6 cellular contexts compared by ENCODE assay signal in genomic region chr19:18278521-18279265, GRCh38. TPM values are rescaled to one million over a fixed set of nuclear protein-coding genes. Genes with fewer than 3 reads are reported as not detected.
A peak's percentile ranks its signal among the peaks of the same experiment; 100 is the strongest.
DNase-seq lines count a peak whose midpoint lies in the region; ATAC-seq lines count a peak whose summit lies in the region.

No MANE protein-coding gene starts in this region.

- WGBS in mesodermal cell (ENCODE audit: insufficient coverage in 2 of 2), 2 experiments = 86 to 95% methylated on average over 9 of the region's 10 CpGs

- H3K27ac Mint-ChIP-seq in activated naive CD8-positive, alpha-beta T cell treated with anti-CD3 and anti-CD28 coated beads for 36 hours = peak overlapping the region; percentile 97

- peaks cover 47% of the 10 kb centered on the region for H3K36me3 ChIP-seq in mesodermal cell (ENCODE audit: control insufficient read depth, insufficient read depth, low read length)

- in situ Hi-C loops in KBM-7 (cut with MboI; ENCODE audit: low pct_unique_long_range_greater_than_20kb, low sequenced_read_pairs) = no loop called here

- ATAC-seq in HG02970 (IDR thresholded peaks at IDR 0.05; ENCODE audit: low FRiP score, unreplicated experiment) (no peak), HG03439 (IDR thresholded peaks at IDR 0.05; ENCODE audit: unreplicated experiment) (no peak)

- peak overlapping the region; percentile 97 for H3K4me3 ChIP-seq in mesodermal cell (ENCODE audit: extremely low read depth, insufficient read depth, low read length, poor library complexity, severe bottlenecking)

- peak overlapping the region; percentile 96 for H3K27ac ChIP-seq in mesodermal cell (ENCODE audit: low read depth, low read length, severe bottlenecking)

- H3K4me3 Mint-ChIP-seq in activated naive CD8-positive, alpha-beta T cell treated with anti-CD3 and anti-CD28 coated beads for 36 hours = peak overlapping the region; percentile 98

- no peaks in the 10 kb centered on the region for H3K9me3 ChIP-seq in mesodermal cell (ENCODE audit: control insufficient read depth, low read length)

- H3K4me1 ChIP-seq in mesodermal cell (ENCODE audit: control insufficient read depth, insufficient read depth, low read length, poor library complexity, severe bottlenecking) = peaks cover 23% of the 10 kb centered on the region

- H3K9me3 Mint-ChIP-seq in activated naive CD8-positive, alpha-beta T cell treated with anti-CD3 and anti-CD28 coated beads for 36 hours = no peaks in the 10 kb centered on the region

- H3K36me3 Mint-ChIP-seq in activated naive CD8-positive, alpha-beta T cell treated with anti-CD3 and anti-CD28 coated beads for 36 hours = peaks cover 35% of the 10 kb centered on the region

- H3K4me1 Mint-ChIP-seq in activated naive CD8-positive, alpha-beta T cell treated with anti-CD3 and anti-CD28 coated beads for 36 hours = peaks cover 49% of the 10 kb centered on the region

- H3K27me3 Mint-ChIP-seq in activated naive CD8-positive, alpha-beta T cell treated with anti-CD3 and anti-CD28 coated beads for 36 hours = peaks cover 9% of the 10 kb centered on the region

- DNase-seq in KBM-7 (peak; percentile 49), NCI-H1930 (lab: John Stamatoyannopoulos, UW) (no peak)
- DNase-seq in activated naive CD8-positive, alpha-beta T cell treated with anti-CD3 and anti-CD28 coated beads for 36 hours = peak; percentile 61

RNA-seq across cellular contexts. Expression of gene JUND, which starts 2.7 kb away (rescaled TPM):
- 100 to 1,000 TPM; 379 to 398 TPM for total RNA-seq in activated naive CD8-positive, alpha-beta T cell treated with anti-CD3 and anti-CD28 coated beads for 36 hours
- 239 TPM for polyA plus RNA-seq in mesodermal cell (2013, experiment 1 of 2)
- polyA plus RNA-seq in mesodermal cell (2013, experiment 2 of 2) = 198 TPM

RNA-seq across cellular contexts. Expression of gene IQCN, which starts 4.4 kb away (rescaled TPM):
- under 1 TPM; 0.29 to 0.32 TPM for total RNA-seq in activated naive CD8-positive, alpha-beta T cell treated with anti-CD3 and anti-CD28 coated beads for 36 hours
- 1.3 TPM for polyA plus RNA-seq in mesodermal cell (2013, experiment 1 of 2)
- 1.4 TPM for polyA plus RNA-seq in mesodermal cell (2013, experiment 2 of 2)

RNA-seq across cellular contexts. Expression of gene LSM4, which starts 44.2 kb away (rescaled TPM):
- total RNA-seq in activated naive CD8-positive, alpha-beta T cell treated with anti-CD3 and anti-CD28 coated beads for 36 hours = 100 to 1,000 TPM; 419 to 435 TPM
- 196 TPM for polyA plus RNA-seq in mesodermal cell (2013, experiment 1 of 2)
- polyA plus RNA-seq in mesodermal cell (2013, experiment 2 of 2) = 181 TPM

RNA-seq across cellular contexts. Expression of gene PDE4C, which starts 52.5 kb away (rescaled TPM):
- not detected for total RNA-seq in activated naive CD8-positive, alpha-beta T cell treated with anti-CD3 and anti-CD28 coated beads for 36 hours
- 0.48 TPM for polyA plus RNA-seq in mesodermal cell (2013, experiment 1 of 2)
- polyA plus RNA-seq in mesodermal cell (2013, experiment 2 of 2) = not detected

Comparison
In these comparisons a context has a peak if more than half of its experiments do, and no peak if none do; other contexts are left out.
1. DNase-seq: peak in KBM-7 (single experiment) and activated naive CD8-positive, alpha-beta T cell treated with anti-CD3 and anti-CD28 coated beads for 36 hours (single experiment); none in NCI-H1930 (0 of 2).